ENCODE assay signal across 1 cellular context in the genomic region with DNA sequence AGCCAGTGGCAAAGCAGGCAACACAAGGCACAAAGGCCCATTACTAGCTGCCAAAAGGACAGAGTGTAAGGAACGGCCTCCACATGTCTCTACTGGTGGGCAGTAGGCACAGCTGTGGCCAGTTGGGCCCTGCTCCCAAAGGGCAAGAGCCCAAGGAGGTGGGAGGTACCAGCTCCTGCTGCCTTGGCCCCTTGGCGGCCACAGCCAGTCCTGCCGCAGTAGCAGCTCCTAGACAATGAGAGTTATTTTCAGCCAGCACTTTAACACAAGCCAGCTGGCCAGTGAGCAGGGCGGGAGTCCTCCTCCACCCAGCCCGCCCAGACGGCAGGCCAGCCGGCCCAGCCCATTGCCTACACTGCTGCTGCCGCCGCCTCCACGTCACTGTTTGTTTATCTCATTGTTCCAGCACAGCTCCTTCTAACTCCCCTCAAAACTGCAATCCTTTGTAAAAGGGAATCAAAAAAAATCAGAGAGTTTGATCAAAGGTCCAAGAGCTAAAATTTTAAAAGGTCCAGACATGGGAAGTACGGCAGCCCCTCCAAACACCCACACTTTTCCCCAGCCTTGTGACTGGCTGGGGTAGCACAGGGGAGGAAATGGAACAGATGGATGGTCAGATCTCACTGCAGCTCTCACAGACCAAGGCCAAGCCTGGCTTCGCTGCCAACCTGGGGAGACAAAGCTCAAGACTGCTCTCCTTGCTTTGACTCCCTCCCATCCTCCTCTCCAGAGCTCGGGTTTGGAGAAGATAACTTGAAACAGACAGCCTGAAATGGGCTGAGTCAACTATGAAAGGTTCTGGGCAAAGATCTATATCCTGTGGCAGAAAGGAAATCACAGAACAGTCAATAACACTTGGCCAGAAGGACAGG.
TF ChIP-seq lines count a peak whose summit lies in the region.

No MANE protein-coding gene starts in this region.

TF ChIP-seq in SK-N-SH, 30 proteins besides CTCF, POLR2A, EP300 and RAD21 (continued from another document):
- TF ChIP-seq, protein P1, sequence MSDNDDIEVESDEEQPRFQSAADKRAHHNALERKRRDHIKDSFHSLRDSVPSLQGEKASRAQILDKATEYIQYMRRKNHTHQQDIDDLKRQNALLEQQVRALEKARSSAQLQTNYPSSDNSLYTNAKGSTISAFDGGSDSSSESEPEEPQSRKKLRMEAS (IDR thresholded peaks at IDR 0.05; ENCODE audit: low read depth), result peak; percentile 72
- no peak for TF ChIP-seq NFIC (IDR thresholded peaks at IDR 0.05; ENCODE audit: borderline replicate concordance)
- TF ChIP-seq SIN3A (IDR thresholded peaks at IDR 0.05; ENCODE audit: borderline replicate concordance, low read depth, low read length), result peak; percentile 84
- TF ChIP-seq MXI1 (IDR thresholded peaks at IDR 0.05; ENCODE audit: low read depth, low read length), result peak; percentile 65; the same call in 1 of the 2 replicates
- TF ChIP-seq, protein P2, sequence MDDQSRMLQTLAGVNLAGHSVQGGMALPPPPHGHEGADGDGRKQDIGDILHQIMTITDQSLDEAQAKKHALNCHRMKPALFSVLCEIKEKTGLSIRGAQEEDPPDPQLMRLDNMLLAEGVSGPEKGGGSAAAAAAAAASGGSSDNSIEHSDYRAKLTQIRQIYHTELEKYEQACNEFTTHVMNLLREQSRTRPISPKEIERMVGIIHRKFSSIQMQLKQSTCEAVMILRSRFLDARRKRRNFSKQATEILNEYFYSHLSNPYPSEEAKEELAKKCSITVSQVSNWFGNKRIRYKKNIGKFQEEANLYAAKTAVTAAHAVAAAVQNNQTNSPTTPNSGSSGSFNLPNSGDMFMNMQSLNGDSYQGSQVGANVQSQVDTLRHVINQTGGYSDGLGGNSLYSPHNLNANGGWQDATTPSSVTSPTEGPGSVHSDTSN (IDR thresholded peaks at IDR 0.05), result peak; percentile 75
- TF ChIP-seq TCF12 (IDR thresholded peaks at IDR 0.05), result peak; percentile 95
- TF ChIP-seq, protein P3, sequence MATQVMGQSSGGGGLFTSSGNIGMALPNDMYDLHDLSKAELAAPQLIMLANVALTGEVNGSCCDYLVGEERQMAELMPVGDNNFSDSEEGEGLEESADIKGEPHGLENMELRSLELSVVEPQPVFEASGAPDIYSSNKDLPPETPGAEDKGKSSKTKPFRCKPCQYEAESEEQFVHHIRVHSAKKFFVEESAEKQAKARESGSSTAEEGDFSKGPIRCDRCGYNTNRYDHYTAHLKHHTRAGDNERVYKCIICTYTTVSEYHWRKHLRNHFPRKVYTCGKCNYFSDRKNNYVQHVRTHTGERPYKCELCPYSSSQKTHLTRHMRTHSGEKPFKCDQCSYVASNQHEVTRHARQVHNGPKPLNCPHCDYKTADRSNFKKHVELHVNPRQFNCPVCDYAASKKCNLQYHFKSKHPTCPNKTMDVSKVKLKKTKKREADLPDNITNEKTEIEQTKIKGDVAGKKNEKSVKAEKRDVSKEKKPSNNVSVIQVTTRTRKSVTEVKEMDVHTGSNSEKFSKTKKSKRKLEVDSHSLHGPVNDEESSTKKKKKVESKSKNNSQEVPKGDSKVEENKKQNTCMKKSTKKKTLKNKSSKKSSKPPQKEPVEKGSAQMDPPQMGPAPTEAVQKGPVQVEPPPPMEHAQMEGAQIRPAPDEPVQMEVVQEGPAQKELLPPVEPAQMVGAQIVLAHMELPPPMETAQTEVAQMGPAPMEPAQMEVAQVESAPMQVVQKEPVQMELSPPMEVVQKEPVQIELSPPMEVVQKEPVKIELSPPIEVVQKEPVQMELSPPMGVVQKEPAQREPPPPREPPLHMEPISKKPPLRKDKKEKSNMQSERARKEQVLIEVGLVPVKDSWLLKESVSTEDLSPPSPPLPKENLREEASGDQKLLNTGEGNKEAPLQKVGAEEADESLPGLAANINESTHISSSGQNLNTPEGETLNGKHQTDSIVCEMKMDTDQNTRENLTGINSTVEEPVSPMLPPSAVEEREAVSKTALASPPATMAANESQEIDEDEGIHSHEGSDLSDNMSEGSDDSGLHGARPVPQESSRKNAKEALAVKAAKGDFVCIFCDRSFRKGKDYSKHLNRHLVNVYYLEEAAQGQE (IDR thresholded peaks at IDR 0.05; ENCODE audit: low read depth, low read length), result peak; percentile 49; the same call in 1 of the 2 replicates
